ENCODE assay signal across 1 cellular context in the genomic region with DNA sequence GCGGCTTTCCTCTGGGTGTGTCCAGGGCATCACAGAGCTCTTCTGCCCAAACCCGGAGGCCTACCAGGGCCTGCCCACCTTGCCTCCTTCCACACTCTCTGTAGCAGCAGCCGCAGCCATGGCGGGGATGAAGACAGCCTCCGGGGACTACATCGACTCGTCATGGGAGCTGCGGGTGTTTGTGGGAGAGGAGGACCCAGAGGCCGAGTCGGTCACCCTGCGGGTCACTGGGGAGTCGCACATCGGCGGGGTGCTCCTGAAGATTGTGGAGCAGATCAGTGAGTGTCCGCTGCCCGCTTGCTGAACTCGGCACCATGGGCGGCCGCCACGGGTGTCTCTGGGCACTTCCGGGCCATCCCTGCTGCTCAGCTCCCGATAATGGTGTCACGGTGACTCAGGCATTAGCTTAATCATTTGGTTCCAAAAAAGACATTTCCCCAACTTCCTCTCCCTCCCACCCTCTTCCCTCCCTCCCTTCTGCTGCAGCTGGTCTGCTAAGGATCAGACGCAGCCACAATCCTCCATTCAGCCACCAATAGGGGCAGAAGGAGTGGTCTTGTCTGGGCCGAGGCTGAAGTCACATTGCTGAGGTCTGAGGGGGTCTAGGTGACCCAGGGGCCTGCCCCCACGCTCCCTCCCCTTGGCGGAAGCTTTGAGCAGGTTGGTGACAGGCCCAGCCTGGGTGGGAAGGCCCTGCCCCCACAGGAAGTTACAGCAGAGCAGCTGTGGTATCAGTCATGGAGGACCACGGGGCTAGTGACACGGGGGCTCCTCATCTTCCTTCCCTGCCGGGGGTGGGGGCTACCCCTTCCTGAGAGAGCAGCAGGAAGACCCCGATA.
TF ChIP-seq lines count a peak whose summit lies in the region.

No MANE protein-coding gene starts in this region.

TF ChIP-seq in K562, 482 proteins besides CTCF, POLR2A, EP300 and RAD21 (continued from another document and continues in another):
- TF ChIP-seq, protein P1, sequence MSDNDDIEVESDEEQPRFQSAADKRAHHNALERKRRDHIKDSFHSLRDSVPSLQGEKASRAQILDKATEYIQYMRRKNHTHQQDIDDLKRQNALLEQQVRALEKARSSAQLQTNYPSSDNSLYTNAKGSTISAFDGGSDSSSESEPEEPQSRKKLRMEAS (CRISPR knock-in tag; IDR thresholded peaks at IDR 0.05), result 0 out of 2 replicates have a peak, but pooled peaks have one; percentile 39
- 0 out of 2 replicates have a peak, but pooled peaks have one; percentile 15 for TF ChIP-seq MBD2 (IDR thresholded peaks at IDR 0.05; ENCODE audit: borderline replicate concordance, low read depth)
- TF ChIP-seq, protein P2, sequence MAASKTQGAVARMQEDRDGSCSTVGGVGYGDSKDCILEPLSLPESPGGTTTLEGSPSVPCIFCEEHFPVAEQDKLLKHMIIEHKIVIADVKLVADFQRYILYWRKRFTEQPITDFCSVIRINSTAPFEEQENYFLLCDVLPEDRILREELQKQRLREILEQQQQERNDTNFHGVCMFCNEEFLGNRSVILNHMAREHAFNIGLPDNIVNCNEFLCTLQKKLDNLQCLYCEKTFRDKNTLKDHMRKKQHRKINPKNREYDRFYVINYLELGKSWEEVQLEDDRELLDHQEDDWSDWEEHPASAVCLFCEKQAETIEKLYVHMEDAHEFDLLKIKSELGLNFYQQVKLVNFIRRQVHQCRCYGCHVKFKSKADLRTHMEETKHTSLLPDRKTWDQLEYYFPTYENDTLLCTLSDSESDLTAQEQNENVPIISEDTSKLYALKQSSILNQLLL (CRISPR knock-in tag; IDR thresholded peaks at IDR 0.05; ENCODE audit: borderline replicate concordance), result no peak
- TF ChIP-seq ETS2 (tag; IDR thresholded peaks at IDR 0.05; ENCODE audit: borderline replicate concordance, poor library complexity, severe bottlenecking), result peak; percentile 14
- TF ChIP-seq DACH1 (IDR thresholded peaks at IDR 0.05; ENCODE audit: partially characterized antibody), result peak; percentile 90
- TF ChIP-seq TCF7 (IDR thresholded peaks at IDR 0.05; ENCODE audit: borderline replicate concordance), result peak; percentile 34; the same call in 1 of the 2 replicates
- no peak for TF ChIP-seq CREBBP (IDR thresholded peaks at IDR 0.05; ENCODE audit: low read depth, low read length)
- TF ChIP-seq TRIM24 (IDR thresholded peaks at IDR 0.05), result peak; percentile 5 to 61; a peak in 2 of 4 replicates
- no peak for TF ChIP-seq LARP7 (IDR thresholded peaks at IDR 0.05)
- TF ChIP-seq ZNF121 (CRISPR knock-in tag; conservative IDR thresholded peaks at IDR 0.05), result no peak
- TF ChIP-seq NCOA4 (IDR thresholded peaks at IDR 0.05; ENCODE audit: partially characterized antibody), result no peak
- TF ChIP-seq PYGO2 (tag; IDR thresholded peaks at IDR 0.05), result 0 out of 2 replicates have a peak, but pooled peaks have one; percentile 47
- TF ChIP-seq CBFA2T2 (conservative IDR thresholded peaks at IDR 0.05), result peak; percentile 62
- TF ChIP-seq DPF2 (IDR thresholded peaks at IDR 0.05), result peak; percentile 86
- TF ChIP-seq, protein P3, sequence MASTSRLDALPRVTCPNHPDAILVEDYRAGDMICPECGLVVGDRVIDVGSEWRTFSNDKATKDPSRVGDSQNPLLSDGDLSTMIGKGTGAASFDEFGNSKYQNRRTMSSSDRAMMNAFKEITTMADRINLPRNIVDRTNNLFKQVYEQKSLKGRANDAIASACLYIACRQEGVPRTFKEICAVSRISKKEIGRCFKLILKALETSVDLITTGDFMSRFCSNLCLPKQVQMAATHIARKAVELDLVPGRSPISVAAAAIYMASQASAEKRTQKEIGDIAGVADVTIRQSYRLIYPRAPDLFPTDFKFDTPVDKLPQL (IDR thresholded peaks at IDR 0.05; ENCODE audit: extremely low read depth, insufficient read length), result no peak
- no peak for TF ChIP-seq PHTF2 (CRISPR knock-in tag; IDR thresholded peaks at IDR 0.05)
- no peak for TF ChIP-seq CCNT2 (IDR thresholded peaks at IDR 0.05; ENCODE audit: borderline replicate concordance, extremely low read depth, insufficient read length, low read depth, low read length)
- TF ChIP-seq, protein P4, sequence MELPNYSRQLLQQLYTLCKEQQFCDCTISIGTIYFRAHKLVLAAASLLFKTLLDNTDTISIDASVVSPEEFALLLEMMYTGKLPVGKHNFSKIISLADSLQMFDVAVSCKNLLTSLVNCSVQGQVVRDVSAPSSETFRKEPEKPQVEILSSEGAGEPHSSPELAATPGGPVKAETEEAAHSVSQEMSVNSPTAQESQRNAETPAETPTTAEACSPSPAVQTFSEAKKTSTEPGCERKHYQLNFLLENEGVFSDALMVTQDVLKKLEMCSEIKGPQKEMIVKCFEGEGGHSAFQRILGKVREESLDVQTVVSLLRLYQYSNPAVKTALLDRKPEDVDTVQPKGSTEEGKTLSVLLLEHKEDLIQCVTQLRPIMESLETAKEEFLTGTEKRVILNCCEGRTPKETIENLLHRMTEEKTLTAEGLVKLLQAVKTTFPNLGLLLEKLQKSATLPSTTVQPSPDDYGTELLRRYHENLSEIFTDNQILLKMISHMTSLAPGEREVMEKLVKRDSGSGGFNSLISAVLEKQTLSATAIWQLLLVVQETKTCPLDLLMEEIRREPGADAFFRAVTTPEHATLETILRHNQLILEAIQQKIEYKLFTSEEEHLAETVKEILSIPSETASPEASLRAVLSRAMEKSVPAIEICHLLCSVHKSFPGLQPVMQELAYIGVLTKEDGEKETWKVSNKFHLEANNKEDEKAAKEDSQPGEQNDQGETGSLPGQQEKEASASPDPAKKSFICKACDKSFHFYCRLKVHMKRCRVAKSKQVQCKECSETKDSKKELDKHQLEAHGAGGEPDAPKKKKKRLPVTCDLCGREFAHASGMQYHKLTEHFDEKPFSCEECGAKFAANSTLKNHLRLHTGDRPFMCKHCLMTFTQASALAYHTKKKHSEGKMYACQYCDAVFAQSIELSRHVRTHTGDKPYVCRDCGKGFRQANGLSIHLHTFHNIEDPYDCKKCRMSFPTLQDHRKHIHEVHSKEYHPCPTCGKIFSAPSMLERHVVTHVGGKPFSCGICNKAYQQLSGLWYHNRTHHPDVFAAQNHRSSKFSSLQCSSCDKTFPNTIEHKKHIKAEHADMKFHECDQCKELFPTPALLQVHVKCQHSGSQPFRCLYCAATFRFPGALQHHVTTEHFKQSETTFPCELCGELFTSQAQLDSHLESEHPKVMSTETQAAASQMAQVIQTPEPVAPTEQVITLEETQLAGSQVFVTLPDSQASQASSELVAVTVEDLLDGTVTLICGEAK (IDR thresholded peaks at IDR 0.05), result peak; percentile 77
- TF ChIP-seq, protein P4 (CRISPR knock-in tag; IDR thresholded peaks at IDR 0.05), result no peak
- TF ChIP-seq, protein P5, sequence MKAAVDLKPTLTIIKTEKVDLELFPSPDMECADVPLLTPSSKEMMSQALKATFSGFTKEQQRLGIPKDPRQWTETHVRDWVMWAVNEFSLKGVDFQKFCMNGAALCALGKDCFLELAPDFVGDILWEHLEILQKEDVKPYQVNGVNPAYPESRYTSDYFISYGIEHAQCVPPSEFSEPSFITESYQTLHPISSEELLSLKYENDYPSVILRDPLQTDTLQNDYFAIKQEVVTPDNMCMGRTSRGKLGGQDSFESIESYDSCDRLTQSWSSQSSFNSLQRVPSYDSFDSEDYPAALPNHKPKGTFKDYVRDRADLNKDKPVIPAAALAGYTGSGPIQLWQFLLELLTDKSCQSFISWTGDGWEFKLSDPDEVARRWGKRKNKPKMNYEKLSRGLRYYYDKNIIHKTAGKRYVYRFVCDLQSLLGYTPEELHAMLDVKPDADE (conservative IDR thresholded peaks at IDR 0.05; ENCODE audit: control insufficient read depth, low read depth, low read length), result peak; percentile 44
- TF ChIP-seq BCOR (IDR thresholded peaks at IDR 0.05), result no peak; the same call in 1 of the 2 replicates
- no peak for TF ChIP-seq ZNF76 (CRISPR knock-in tag; IDR thresholded peaks at IDR 0.05; ENCODE audit: borderline replicate concordance)
- TF ChIP-seq CBX3 (IDR thresholded peaks at IDR 0.05; ENCODE audit: borderline replicate concordance in 1 of 2, low read length in 2 of 2), result 0 out of 3 replicates have a peak, but pooled peaks of 1 of the 2 experiments have one; percentile 17
- TF ChIP-seq CBX8 (IDR thresholded peaks at IDR 0.05; ENCODE audit: borderline replicate concordance, extremely low read depth, low read depth, low read length, poor library complexity, severe bottlenecking), result no peak
- peak; percentile 72; the same call in 1 of the 2 replicates for TF ChIP-seq ZNF41 (CRISPR knock-in tag; conservative IDR thresholded peaks at IDR 0.05)
- TF ChIP-seq, protein P6, sequence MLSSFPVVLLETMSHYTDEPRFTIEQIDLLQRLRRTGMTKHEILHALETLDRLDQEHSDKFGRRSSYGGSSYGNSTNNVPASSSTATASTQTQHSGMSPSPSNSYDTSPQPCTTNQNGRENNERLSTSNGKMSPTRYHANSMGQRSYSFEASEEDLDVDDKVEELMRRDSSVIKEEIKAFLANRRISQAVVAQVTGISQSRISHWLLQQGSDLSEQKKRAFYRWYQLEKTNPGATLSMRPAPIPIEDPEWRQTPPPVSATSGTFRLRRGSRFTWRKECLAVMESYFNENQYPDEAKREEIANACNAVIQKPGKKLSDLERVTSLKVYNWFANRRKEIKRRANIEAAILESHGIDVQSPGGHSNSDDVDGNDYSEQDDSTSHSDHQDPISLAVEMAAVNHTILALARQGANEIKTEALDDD (IDR thresholded peaks at IDR 0.05), result no peak
- TF ChIP-seq, protein P7, sequence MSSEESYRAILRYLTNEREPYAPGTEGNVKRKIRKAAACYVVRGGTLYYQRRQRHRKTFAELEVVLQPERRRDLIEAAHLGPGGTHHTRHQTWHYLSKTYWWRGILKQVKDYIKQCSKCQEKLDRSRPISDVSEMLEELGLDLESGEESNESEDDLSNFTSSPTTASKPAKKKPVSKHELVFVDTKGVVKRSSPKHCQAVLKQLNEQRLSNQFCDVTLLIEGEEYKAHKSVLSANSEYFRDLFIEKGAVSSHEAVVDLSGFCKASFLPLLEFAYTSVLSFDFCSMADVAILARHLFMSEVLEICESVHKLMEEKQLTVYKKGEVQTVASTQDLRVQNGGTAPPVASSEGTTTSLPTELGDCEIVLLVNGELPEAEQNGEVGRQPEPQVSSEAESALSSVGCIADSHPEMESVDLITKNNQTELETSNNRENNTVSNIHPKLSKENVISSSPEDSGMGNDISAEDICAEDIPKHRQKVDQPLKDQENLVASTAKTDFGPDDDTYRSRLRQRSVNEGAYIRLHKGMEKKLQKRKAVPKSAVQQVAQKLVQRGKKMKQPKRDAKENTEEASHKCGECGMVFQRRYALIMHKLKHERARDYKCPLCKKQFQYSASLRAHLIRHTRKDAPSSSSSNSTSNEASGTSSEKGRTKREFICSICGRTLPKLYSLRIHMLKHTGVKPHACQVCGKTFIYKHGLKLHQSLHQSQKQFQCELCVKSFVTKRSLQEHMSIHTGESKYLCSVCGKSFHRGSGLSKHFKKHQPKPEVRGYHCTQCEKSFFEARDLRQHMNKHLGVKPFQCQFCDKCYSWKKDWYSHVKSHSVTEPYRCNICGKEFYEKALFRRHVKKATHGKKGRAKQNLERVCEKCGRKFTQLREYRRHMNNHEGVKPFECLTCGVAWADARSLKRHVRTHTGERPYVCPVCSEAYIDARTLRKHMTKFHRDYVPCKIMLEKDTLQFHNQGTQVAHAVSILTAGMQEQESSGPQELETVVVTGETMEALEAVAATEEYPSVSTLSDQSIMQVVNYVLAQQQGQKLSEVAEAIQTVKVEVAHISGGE (CRISPR knock-in tag; IDR thresholded peaks at IDR 0.05), result peak in 2 of 3 experiments; percentile 29 to 74; a peak in 3 of 6 replicates
- no peak for TF ChIP-seq SMAD2 (IDR thresholded peaks at IDR 0.05; ENCODE audit: low read depth, low read length)
- TF ChIP-seq TCFL5 (CRISPR knock-in tag; conservative IDR thresholded peaks at IDR 0.05), result no peak
- TF ChIP-seq, protein P8, sequence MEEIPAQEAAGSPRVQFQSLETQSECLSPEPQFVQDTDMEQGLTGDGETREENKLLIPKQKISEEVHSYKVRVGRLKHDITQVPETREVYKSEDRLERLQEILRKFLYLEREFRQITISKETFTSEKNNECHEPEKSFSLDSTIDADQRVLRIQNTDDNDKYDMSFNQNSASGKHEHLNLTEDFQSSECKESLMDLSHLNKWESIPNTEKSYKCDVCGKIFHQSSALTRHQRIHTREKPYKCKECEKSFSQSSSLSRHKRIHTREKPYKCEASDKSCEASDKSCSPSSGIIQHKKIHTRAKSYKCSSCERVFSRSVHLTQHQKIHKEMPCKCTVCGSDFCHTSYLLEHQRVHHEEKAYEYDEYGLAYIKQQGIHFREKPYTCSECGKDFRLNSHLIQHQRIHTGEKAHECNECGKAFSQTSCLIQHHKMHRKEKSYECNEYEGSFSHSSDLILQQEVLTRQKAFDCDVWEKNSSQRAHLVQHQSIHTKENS (CRISPR knock-in tag; IDR thresholded peaks at IDR 0.05), result no peak
- TF ChIP-seq NFRKB (IDR thresholded peaks at IDR 0.05; ENCODE audit: low read depth), result peak; percentile 93; the same call in 1 of the 2 replicates
- no peak for TF ChIP-seq TRIM28 (IDR thresholded peaks at IDR 0.05)
- peak; percentile 95 for TF ChIP-seq ETV5 (CRISPR knock-in tag; IDR thresholded peaks at IDR 0.05; ENCODE audit: low read depth)
